ENCODE assay signal across 8 cellular contexts in the genomic region with DNA sequence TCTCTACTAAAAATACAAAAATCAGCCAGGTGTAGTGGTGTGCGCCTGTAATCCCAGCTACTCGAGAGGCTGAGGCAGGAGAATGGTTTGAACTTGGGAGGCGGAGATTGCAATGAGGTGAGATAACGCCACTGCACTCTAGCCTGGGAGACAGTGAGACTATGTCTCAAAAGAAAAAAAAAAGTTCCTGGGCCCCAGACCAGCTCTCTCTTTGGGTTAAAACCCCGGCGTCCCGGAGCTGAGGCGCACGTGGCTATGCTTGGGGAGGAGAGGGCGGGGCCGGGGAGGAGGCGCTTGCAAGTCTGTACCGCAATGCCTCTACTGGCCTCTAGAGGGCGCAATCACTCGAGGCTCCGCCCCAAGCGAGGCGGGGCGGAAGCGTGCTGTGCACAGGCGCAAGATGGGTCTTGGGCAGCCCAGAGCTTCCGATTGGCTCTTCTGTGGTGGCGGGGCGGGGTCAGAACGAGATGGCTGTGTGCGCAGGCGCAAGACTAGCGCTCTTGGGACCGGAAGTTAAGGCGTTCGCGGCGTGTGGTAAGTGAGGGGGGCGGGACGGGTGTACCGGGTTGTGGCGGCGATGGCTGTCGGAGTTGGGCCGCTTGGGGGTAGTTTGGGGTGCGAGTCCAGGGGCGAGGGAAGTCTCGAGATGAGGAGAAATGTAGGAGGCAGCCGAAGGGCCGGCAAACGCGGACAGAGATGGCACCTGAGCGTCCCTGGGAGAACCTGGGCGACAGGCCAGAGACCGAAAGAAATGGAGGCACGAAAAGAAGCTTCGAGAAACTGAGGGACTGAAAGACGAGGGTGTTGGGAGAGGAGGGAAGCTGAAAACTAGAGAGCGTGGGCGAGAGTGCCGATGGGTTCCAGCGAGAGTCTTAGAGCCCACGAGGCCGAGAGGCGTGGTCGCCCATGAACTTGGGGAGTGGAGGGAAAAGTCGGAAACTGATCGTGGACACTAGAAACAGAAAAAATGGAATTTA.
A peak's percentile ranks its signal among the peaks of the same experiment; 100 is the strongest.
DNase-seq lines count a peak whose midpoint lies in the region; ATAC-seq and FAIRE-seq lines count a peak whose summit lies in the region.

A gene with protein sequence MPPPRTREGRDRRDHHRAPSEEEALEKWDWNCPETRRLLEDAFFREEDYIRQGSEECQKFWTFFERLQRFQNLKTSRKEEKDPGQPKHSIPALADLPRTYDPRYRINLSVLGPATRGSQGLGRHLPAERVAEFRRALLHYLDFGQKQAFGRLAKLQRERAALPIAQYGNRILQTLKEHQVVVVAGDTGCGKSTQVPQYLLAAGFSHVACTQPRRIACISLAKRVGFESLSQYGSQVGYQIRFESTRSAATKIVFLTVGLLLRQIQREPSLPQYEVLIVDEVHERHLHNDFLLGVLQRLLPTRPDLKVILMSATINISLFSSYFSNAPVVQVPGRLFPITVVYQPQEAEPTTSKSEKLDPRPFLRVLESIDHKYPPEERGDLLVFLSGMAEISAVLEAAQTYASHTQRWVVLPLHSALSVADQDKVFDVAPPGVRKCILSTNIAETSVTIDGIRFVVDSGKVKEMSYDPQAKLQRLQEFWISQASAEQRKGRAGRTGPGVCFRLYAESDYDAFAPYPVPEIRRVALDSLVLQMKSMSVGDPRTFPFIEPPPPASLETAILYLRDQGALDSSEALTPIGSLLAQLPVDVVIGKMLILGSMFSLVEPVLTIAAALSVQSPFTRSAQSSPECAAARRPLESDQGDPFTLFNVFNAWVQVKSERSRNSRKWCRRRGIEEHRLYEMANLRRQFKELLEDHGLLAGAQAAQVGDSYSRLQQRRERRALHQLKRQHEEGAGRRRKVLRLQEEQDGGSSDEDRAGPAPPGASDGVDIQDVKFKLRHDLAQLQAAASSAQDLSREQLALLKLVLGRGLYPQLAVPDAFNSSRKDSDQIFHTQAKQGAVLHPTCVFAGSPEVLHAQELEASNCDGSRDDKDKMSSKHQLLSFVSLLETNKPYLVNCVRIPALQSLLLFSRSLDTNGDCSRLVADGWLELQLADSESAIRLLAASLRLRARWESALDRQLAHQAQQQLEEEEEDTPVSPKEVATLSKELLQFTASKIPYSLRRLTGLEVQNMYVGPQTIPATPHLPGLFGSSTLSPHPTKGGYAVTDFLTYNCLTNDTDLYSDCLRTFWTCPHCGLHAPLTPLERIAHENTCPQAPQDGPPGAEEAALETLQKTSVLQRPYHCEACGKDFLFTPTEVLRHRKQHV (plus strand): TSS at position 497 of the 977 bp plus-strand sequence. CDS start 3,716 bp downstream, outside the sequence.

- peak within 1 kb of the TSS; percentile 93 for H3K4me3 ChIP-seq in BLaER1

- H4K20me1 ChIP-seq in BLaER1, result peaks cover 30% of the 10 kb centered on the region

- H3K4me2 ChIP-seq in BLaER1, result peak within 1 kb of the TSS; percentile 99

- H3K4me1 ChIP-seq in BLaER1, result peaks cover 31% of the 10 kb centered on the region

- peak; percentile 81 for ATAC-seq in HG03457 (IDR thresholded peaks at IDR 0.05; ENCODE audit: unreplicated experiment)

- FAIRE-seq in GM19239 (lab: Jason Lieb, UNC) (peak; percentile 99), colon (lab: Jason Lieb, UNC) (peak; percentile 36)

- H3K9ac ChIP-seq in BLaER1, result peak within 1 kb of the TSS; percentile 91

- H3K27me3 ChIP-seq in BLaER1, result no peaks in the 10 kb centered on the region

- H3K27ac ChIP-seq in BLaER1, result peak within 1 kb of the TSS; percentile 79

- peaks cover 31% of the 10 kb centered on the region for H3K36me3 ChIP-seq in BLaER1

- DNase-seq in GM19239 (ENCODE audit: insufficient read length, low spot score) (peak; percentile 98), NCI-H524 treated with DMSO at 0.1 percent for 48 hours (lab: John Stamatoyannopoulos, UW) (peak; percentile 95), kidney tubule cell (ENCODE audit: low spot score) (peak; percentile 98)
- DNase-seq in activated CD4-positive, alpha-beta T cell treated with anti-CD3 and anti-CD28 coated beads for 4 hours, result peak; percentile 98 to 99
- DNase-seq in stimulated activated CD4-positive, alpha-beta T cell treated with anti-CD3 and anti-CD28 coated beads, Interleukin-1b, Interleukin-23, amount 100 ng/mL, for 24 hours (ENCODE audit: low read depth in 4 of 4, low spot score in 1 of 4), result peak; percentile 94 to 99 (median 96)

- H3K9me3 ChIP-seq in BLaER1, result no peaks in the 10 kb centered on the region

Comparison
In these comparisons a context has a peak if more than half of its experiments do, and no peak if none do; other contexts are left out.
1. Peak in every context shown above with its lines: DNase-seq, ATAC-seq, H3K4me3 ChIP-seq and H3K27ac ChIP-seq.